ENCODE assay signal across 17 cellular contexts in the genomic region with DNA sequence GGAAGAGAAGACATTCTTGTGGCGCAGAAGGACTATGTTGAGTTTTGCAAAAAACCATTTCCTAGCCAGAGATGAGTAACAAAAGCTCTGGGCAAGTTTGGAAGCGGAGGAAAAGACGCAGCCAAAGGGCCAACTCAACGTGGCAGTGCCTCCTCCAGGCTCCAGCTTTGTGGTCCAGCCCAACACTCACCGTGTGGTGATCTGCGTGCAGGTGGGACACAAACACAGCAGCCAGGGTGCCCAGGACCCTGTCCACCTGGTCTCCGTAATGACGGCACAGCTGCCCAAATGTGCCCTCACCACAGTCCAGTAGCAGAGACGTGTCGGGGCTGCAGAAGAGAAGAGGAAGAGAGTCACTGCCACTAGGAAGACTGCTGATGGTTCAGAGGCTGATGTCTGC. TPM values are rescaled to one million over a fixed set of nuclear protein-coding genes. Genes with fewer than 3 reads are reported as not detected.
DNase-seq lines count a peak whose midpoint lies in the region; ATAC-seq, FAIRE-seq and TF ChIP-seq lines count a peak whose summit lies in the region.
"Had no signal": no experiment of that assay in that cellular context is flagged by ENCODE, and none has a peak within 500 bp of the region (broad histone marks: within the 10 kb centered on the region; RNA-seq: fewer than 3 reads in every experiment).

No MANE protein-coding gene starts in this region.

- TF ChIP-seq CTCF in kidney (IDR thresholded peaks at IDR 0.05; ENCODE audit: borderline replicate concordance, extremely low read depth, insufficient read depth): no peak
- no peak for TF ChIP-seq CTCF in sigmoid colon (IDR thresholded peaks at IDR 0.05)

- TF ChIP-seq POLR2A in GM12892 (IDR thresholded peaks at IDR 0.05; ENCODE audit: low read depth, low read length): peak; percentile 33; the same call in 1 of the 2 replicates
- TF ChIP-seq POLR2A in sigmoid colon (IDR thresholded peaks at IDR 0.05): no peak

- 95 to 96% methylated on average over 10 of the region's 10 CpGs for WGBS in sigmoid colon, 2 donors

- H3K4me1 ChIP-seq in kidney (ENCODE audit: control insufficient read depth in 1 of 2, insufficient read depth in 1 of 2, low read depth in 1 of 2, low read length in 2 of 2) (no peaks in the 10 kb centered on the region), sigmoid colon (no peaks in the 10 kb centered on the region)

- H3K27me3 ChIP-seq in H7 (ENCODE audit: control insufficient read depth, insufficient read depth, low read length): no peaks in the 10 kb centered on the region
- no peaks in the 10 kb centered on the region for H3K27me3 ChIP-seq in sigmoid colon

- no peak for ATAC-seq in GM21825 (IDR thresholded peaks at IDR 0.05; ENCODE audit: unreplicated experiment)
- no peak for ATAC-seq in GM18867 (IDR thresholded peaks at IDR 0.05; ENCODE audit: unreplicated experiment)
- ATAC-seq: HCT116 had no signal

- H3K9ac ChIP-seq in kidney (ENCODE audit: low read length in 2 of 2): no peak overlapping the region

- H3K36me3 ChIP-seq in H7 (replicated peaks; ENCODE audit: control insufficient read depth, insufficient read depth, low read length) (peaks cover 75% of the 10 kb centered on the region), kidney (ENCODE audit: control insufficient read depth in 1 of 2, insufficient read depth in 2 of 2, low read length in 2 of 2) (peaks cover 64 to 88% of the 10 kb centered on the region in 2 donors), sigmoid colon (peaks cover 66 to 100% (median 91%) of the 10 kb centered on the region in 4 donors)

- DNase-seq in GM12892 (ENCODE audit: insufficient read length) (no peak), H7 (peak; percentile 12), kidney (peak; percentile 43), sigmoid colon (peak; percentile 33)
- DNase-seq: C1 segment of cervical spinal cord; Calu3; CD4-positive, alpha-beta memory T cell; COR-L47; DMS53; DMS79 treated with DMSO at 0.1 percent for 48 hours; GF-D8; GOT3 had no signal

- intact Hi-C loops in kidney (cut with DNase I): no loop called here
- intact Hi-C loops in sigmoid colon (cut with DNase I): no loop called here

- FAIRE-seq in GM12892 (lab: Jason Lieb, UNC) (no peak), kidney (lab: Jason Lieb, UNC) (no peak)
- FAIRE-seq: GM12891, H54 had no signal

- no peak for TF ChIP-seq EP300 in sigmoid colon (IDR thresholded peaks at IDR 0.05)

- H3K27ac ChIP-seq in kidney (ENCODE audit: low read depth in 2 of 2, low read length in 2 of 2): no peak overlapping the region
- no peak overlapping the region for H3K27ac ChIP-seq in sigmoid colon

- H3K9me3 ChIP-seq in kidney (ENCODE audit: control insufficient read depth in 1 of 2, low read length in 2 of 2): no peaks in the 10 kb centered on the region
- no peaks in the 10 kb centered on the region for H3K9me3 ChIP-seq in sigmoid colon

- H3K4me3 ChIP-seq in H7 (ENCODE audit: insufficient read depth, low read depth, low read length): no peak overlapping the region
- no peak overlapping the region for H3K4me3 ChIP-seq in kidney (ENCODE audit: low read length in 2 of 2)
- no peak overlapping the region for H3K4me3 ChIP-seq in sigmoid colon

RNA-seq across cellular contexts. Expression of a gene that starts 21.5 kb away (rescaled TPM):
- 42.3 TPM for polyA plus RNA-seq in GM12892 (2012; ENCODE audit: missing spikeins)
- 120 and 125 TPM in 2 replicates for total RNA-seq in H7 (2014; rRNA removed; shearing (Covaris generic))
- 57.4 TPM for total RNA-seq in kidney
- 29.7 TPM for polyA plus RNA-seq in kidney (ENCODE audit: insufficient read depth, low read depth, low replicate concordance)
- total RNA-seq in sigmoid colon: 10 to 100 TPM; 46.9 to 67.0 (median 50.2) TPM
- 10 to 100 TPM; 12.7 to 39.6 (median 18.0) TPM for polyA plus RNA-seq in sigmoid colon
